In the genomic region with DNA sequence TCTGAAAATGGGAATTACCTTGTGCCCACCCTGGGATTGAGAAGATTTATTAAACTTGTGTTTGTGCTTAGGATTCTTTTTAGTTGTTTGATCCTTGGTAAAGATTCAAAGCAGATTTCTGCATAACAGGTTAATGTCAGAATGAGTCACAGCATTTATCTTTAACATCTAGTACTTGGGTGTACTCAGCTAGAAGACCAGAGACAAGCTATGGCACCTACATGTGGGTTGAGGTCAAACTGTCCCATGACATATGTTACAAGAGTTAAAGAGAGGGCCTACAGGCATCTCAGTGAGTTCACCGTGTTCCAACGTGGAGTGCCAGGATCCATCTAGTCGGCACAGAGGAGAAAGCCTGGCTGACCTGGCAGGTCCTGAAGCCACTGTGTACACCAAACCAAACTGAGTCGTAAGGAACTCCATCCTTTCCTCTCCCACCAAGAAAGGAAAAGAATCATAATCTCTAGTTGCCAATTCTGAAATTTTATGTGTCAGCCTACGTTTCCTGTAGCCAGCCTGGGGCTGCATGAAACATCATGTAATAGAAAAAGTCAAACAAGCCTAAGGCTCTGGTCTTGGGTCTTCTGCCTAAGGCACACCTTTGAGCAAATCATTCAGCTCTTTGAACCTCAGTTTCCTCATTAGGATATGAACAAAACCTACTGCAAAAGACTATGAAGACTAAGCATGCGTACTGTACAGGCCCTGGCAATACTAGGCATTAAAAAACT, we compare ENCODE assay signal across 15 cellular contexts.
DNase-seq lines count a peak whose midpoint lies in the region; ATAC-seq and TF ChIP-seq lines count a peak whose summit lies in the region.
"Had no signal": no experiment of that assay in that cellular context is flagged by ENCODE, and none has a peak within 500 bp of the region (broad histone marks: within the 10 kb centered on the region; RNA-seq: fewer than 3 reads in every experiment).

No MANE protein-coding gene starts in this region.

- H3K4me1 Mint-ChIP-seq in activated T-cell treated with anti-CD3 and anti-CD28 coated beads, Interleukin-2, amount 50 U/mL, for 24 hours (ENCODE audit: low read depth) = peaks cover 28% of the 10 kb centered on the region
- peaks cover 5% of the 10 kb centered on the region for H3K4me1 Mint-ChIP-seq in stimulated activated effector memory CD8-positive, alpha-beta T cell treated with anti-CD3 and anti-CD28 coated beads, Interleukin-12 subunit alpha, Interleukin-12 subunit beta, amount 100 ng/mL, for 72 hours

- H3K36me3 ChIP-seq in mammary epithelial cell (ENCODE audit: insufficient read depth, low read length) = no peaks in the 10 kb centered on the region
- H3K36me3 ChIP-seq: cardiac muscle cell had no signal

- no peaks in the 10 kb centered on the region for H3K9me3 ChIP-seq in mammary epithelial cell (replicated peaks; ENCODE audit: insufficient read depth, low read length)
- H3K9me3 ChIP-seq: stomach had no signal

- no peaks in the 10 kb centered on the region for H3K9me3 Mint-ChIP-seq in activated T-cell treated with anti-CD3 and anti-CD28 coated beads, Interleukin-2, amount 50 U/mL, for 24 hours
- H3K9me3 Mint-ChIP-seq in stimulated activated effector memory CD8-positive, alpha-beta T cell treated with anti-CD3 and anti-CD28 coated beads, Interleukin-12 subunit alpha, Interleukin-12 subunit beta, amount 100 ng/mL, for 72 hours = no peaks in the 10 kb centered on the region
- H3K9me3 Mint-ChIP-seq: activated naive CD4-positive, alpha-beta T cell treated with anti-CD3 and anti-CD28 coated beads, Interleukin-2, amount 50 U/mL, for 24 hours had no signal

- no peaks in the 10 kb centered on the region for H3K27me3 ChIP-seq in mammary epithelial cell (ENCODE audit: insufficient read depth, low read length)
- H3K27me3 ChIP-seq: cardiac muscle cell, stomach had no signal

- H4K20me1 ChIP-seq in mammary epithelial cell (ENCODE audit: insufficient read depth, low read length) = no peaks in the 10 kb centered on the region

- H3K27ac Mint-ChIP-seq in activated T-cell treated with anti-CD3 and anti-CD28 coated beads, Interleukin-2, amount 50 U/mL, for 24 hours = peak overlapping the region; percentile 79
- peak overlapping the region; percentile 24 for H3K27ac Mint-ChIP-seq in stimulated activated effector memory CD8-positive, alpha-beta T cell treated with anti-CD3 and anti-CD28 coated beads, Interleukin-12 subunit alpha, Interleukin-12 subunit beta, amount 100 ng/mL, for 72 hours
- H3K27ac Mint-ChIP-seq: activated naive CD4-positive, alpha-beta T cell treated with anti-CD3 and anti-CD28 coated beads, Interleukin-2, amount 50 U/mL, for 24 hours; T-helper 17 cell had no signal

- in situ Hi-C loops in mammary epithelial cell (cut with MboI; ENCODE audit: low sequenced_read_pairs in 2 of 2) = no loop called here

- no peak overlapping the region for H2AFZ ChIP-seq in mammary epithelial cell (ENCODE audit: low read depth, low read length)

- CTCF ChIA-PET in mammary epithelial cell (lab: Charles Lee; ENCODE audit: low non-redundant PET) = no interaction called here

- no peak overlapping the region for H3K4me3 ChIP-seq in mammary epithelial cell (replicated peaks in 1 of 3; ENCODE audit: insufficient read depth in 1 of 3, low read depth in 2 of 3, low read length in 3 of 3)
- H3K4me3 ChIP-seq: cardiac muscle cell, stomach had no signal

- no peaks in the 10 kb centered on the region for H3K79me2 ChIP-seq in mammary epithelial cell (ENCODE audit: insufficient read depth, low read length)

- dilution Hi-C loops in mammary epithelial cell (cut with HindIII; ENCODE audit: low sequenced_read_pairs) = no loop called here

- 80% methylated on average over 3 of the region's 6 CpGs for WGBS in mammary epithelial cell (ENCODE audit: low coverage, missing lambda C conversion rate)

- H3K4me1 ChIP-seq in mammary epithelial cell (ENCODE audit: insufficient read depth, low read length) = peaks cover 14% of the 10 kb centered on the region

- H3K27ac ChIP-seq in mammary epithelial cell (ENCODE audit: insufficient read depth, low read depth, low read length) = no peak overlapping the region
- H3K27ac ChIP-seq: cardiac muscle cell, stomach had no signal

- DNase-seq in activated T-cell treated with anti-CD3 and anti-CD28 coated beads, Interleukin-2, amount 50 U/mL, for 24 hours = no peak
- no peak for DNase-seq in activated T-cell treated with anti-CD3 and anti-CD28 coated beads for 4 hours
- peak; percentile 54 for DNase-seq in M059J (ENCODE audit: low read depth)
- peak; percentile 79 for DNase-seq in mammary epithelial cell
- no peak for DNase-seq in stimulated activated effector memory CD8-positive, alpha-beta T cell treated with anti-CD3 and anti-CD28 coated beads, Interleukin-12 subunit alpha, Interleukin-12 subunit beta, amount 100 ng/mL, for 72 hours (ENCODE audit: low spot score in 2 of 2)
- no peak for DNase-seq in COR-L47 (lab: John Stamatoyannopoulos, UW)
- DNase-seq: effector CD8-positive, alpha-beta T cell; NCI-H1105; stomach; T-helper 17 cell had no signal

- H3K36me3 Mint-ChIP-seq in activated T-cell treated with anti-CD3 and anti-CD28 coated beads, Interleukin-2, amount 50 U/mL, for 24 hours (ENCODE audit: low read depth) = peaks cover 63% of the 10 kb centered on the region
- peaks cover 6% of the 10 kb centered on the region for H3K36me3 Mint-ChIP-seq in stimulated activated effector memory CD8-positive, alpha-beta T cell treated with anti-CD3 and anti-CD28 coated beads, Interleukin-12 subunit alpha, Interleukin-12 subunit beta, amount 100 ng/mL, for 72 hours

- H3K4me2 ChIP-seq in mammary epithelial cell (ENCODE audit: insufficient read depth, low read depth, low read length) = peak overlapping the region; percentile 7

- peak; percentile 90 for ATAC-seq in stimulated activated effector memory CD8-positive, alpha-beta T cell treated with anti-CD3 and anti-CD28 coated beads, Interleukin-12 subunit alpha, Interleukin-12 subunit beta, amount 100 ng/mL, for 72 hours
- ATAC-seq in HG03039 (IDR thresholded peaks at IDR 0.05; ENCODE audit: unreplicated experiment) (no peak), GM18909 (IDR thresholded peaks at IDR 0.05; ENCODE audit: poor library complexity, unreplicated experiment) (no peak)
- ATAC-seq: left lobe of liver, T-helper 17 cell had no signal

- intact Hi-C loops in mammary epithelial cell (cut with micrococcal nuclease) = no loop called here

- BruUV-seq in mammary epithelial cell (replicated peaks; lab: Mats Ljungman, UMichigan) = no TSS peak

- H3K4me3 Mint-ChIP-seq in activated T-cell treated with anti-CD3 and anti-CD28 coated beads, Interleukin-2, amount 50 U/mL, for 24 hours = no peak overlapping the region
- no peak overlapping the region for H3K4me3 Mint-ChIP-seq in stimulated activated effector memory CD8-positive, alpha-beta T cell treated with anti-CD3 and anti-CD28 coated beads, Interleukin-12 subunit alpha, Interleukin-12 subunit beta, amount 100 ng/mL, for 72 hours
- H3K4me3 Mint-ChIP-seq: activated naive CD4-positive, alpha-beta T cell treated with anti-CD3 and anti-CD28 coated beads, Interleukin-2, amount 50 U/mL, for 24 hours; T-helper 17 cell had no signal

- no peaks in the 10 kb centered on the region for H3K27me3 Mint-ChIP-seq in activated T-cell treated with anti-CD3 and anti-CD28 coated beads, Interleukin-2, amount 50 U/mL, for 24 hours
- H3K27me3 Mint-ChIP-seq: activated naive CD4-positive, alpha-beta T cell treated with anti-CD3 and anti-CD28 coated beads, Interleukin-2, amount 50 U/mL, for 24 hours; T-helper 17 cell had no signal

- H3K9ac ChIP-seq in mammary epithelial cell (ENCODE audit: insufficient read depth, low read length) = no peak overlapping the region

- no peak for TF ChIP-seq CTCF in mammary epithelial cell (conservative IDR thresholded peaks at IDR 0.05 in 1 of 2, IDR thresholded peaks at IDR 0.05 in 1 of 2; ENCODE audit: extremely low read depth in 1 of 2, insufficient read depth in 1 of 2, low read depth in 1 of 2, low read length in 2 of 2)

Comparison
In these comparisons a context has a peak if more than half of its experiments do, and no peak if none do; other contexts are left out.
1. DNase-seq: peak in M059J (single experiment) and mammary epithelial cell (single experiment); none in activated T-cell treated with anti-CD3 and anti-CD28 coated beads, Interleukin-2, amount 50 U/mL, for 24 hours (single experiment), activated T-cell treated with anti-CD3 and anti-CD28 coated beads for 4 hours (single experiment), stimulated activated effector memory CD8-positive, alpha-beta T cell treated with anti-CD3 and anti-CD28 coated beads, Interleukin-12 subunit alpha, Interleukin-12 subunit beta, amount 100 ng/mL, for 72 hours (0 of 2) and COR-L47 (single experiment).